In the genomic region with DNA sequence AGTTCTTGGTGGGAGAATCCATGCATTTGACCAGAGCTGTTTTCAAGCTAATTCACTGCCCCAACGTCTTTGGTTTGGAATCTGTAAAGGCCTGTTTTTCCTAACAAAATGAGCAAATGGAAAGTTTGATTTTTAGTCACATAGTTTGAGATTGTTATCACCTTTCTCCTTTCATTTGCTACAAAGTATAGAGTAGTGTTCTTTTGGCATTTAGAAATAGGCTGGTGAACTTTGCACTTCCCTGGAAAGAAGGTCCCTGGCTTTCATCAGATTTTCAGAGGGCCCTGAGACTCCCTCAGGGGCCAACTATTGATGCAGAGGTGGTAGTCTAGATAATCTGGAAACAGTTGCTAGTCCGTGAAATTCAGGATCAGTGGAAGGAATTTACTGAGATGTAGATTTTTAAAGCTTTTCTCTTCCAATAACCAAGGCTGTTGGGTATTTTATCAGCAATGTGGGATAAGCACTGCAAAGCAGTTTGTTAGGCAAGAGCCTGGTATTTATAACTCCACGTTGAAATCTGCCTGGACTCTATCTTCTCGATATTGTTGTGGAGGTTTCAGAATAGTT, we compare ENCODE assay signal across 9 cellular contexts. TPM values are rescaled to one million over a fixed set of nuclear protein-coding genes. Genes with fewer than 3 reads are reported as not detected.
DNase-seq lines count a peak whose midpoint lies in the region; ATAC-seq lines count a peak whose summit lies in the region.
"Had no signal": no experiment of that assay in that cellular context is flagged by ENCODE, and none has a peak within 500 bp of the region (broad histone marks: within the 10 kb centered on the region; RNA-seq: fewer than 3 reads in every experiment).

No MANE protein-coding gene starts in this region.

- no peaks in the 10 kb centered on the region for H3K36me3 Mint-ChIP-seq in IgD-negative memory B cell
- peaks cover 16% of the 10 kb centered on the region for H3K36me3 Mint-ChIP-seq in central memory CD8-positive, alpha-beta T cell (ENCODE audit: insufficient read depth)
- no peaks in the 10 kb centered on the region for H3K36me3 Mint-ChIP-seq in naive B cell

- H3K4me3 ChIP-seq in BLaER1 treated with 17β-estradiol and CSF1 and Interleukin-3, amounts not matched to agents 10 nM and 100 nM, result peak overlapping the region in 9 of 10 experiments; percentile 77 to 97 (median 90); a peak in 14 of 20 replicates

- no peaks in the 10 kb centered on the region for H3K9me3 Mint-ChIP-seq in IgD-negative memory B cell
- no peaks in the 10 kb centered on the region for H3K9me3 Mint-ChIP-seq in central memory CD8-positive, alpha-beta T cell
- H3K9me3 Mint-ChIP-seq in naive B cell, result peaks cover 0 to 4% (median 0%) of the 10 kb centered on the region in 7 donors

- peaks cover 48 to 67% (median 58%) of the 10 kb centered on the region in 10 experiments for H3K4me1 ChIP-seq in BLaER1 treated with 17β-estradiol and CSF1 and Interleukin-3, amounts not matched to agents 10 nM and 100 nM

- peaks cover 18 to 59% (median 51%) of the 10 kb centered on the region in 11 experiments; a peak in 18 of 22 replicates for H4K20me1 ChIP-seq in BLaER1 treated with 17β-estradiol and CSF1 and Interleukin-3, amounts not matched to agents 10 nM and 100 nM

- H3K4me2 ChIP-seq in BLaER1 treated with 17β-estradiol and CSF1 and Interleukin-3, amounts not matched to agents 10 nM and 100 nM, result peak overlapping the region; percentile 82 to 99 (median 95)

- DNase-seq in central memory CD8-positive, alpha-beta T cell (ENCODE audit: low spot score in 2 of 2), result no peak
- no peak for DNase-seq in naive B cell
- DNase-seq in NK-92 (lab: John Stamatoyannopoulos, UW; ENCODE audit: unreplicated experiment), result no peak
- no peak for DNase-seq in ACHN
- no peak for DNase-seq in COR-L47 (lab: John Stamatoyannopoulos, UW)
- DNase-seq in NCI-H526 treated with DMSO at 0.1 percent for 48 hours (lab: John Stamatoyannopoulos, UW), result no peak
- DNase-seq: NCI-H446 had no signal

- H3K9ac ChIP-seq in BLaER1 treated with 17β-estradiol and CSF1 and Interleukin-3, amounts not matched to agents 10 nM and 100 nM, result peak overlapping the region in 10 of 11 experiments; percentile 42 to 99 (median 98); a peak in 17 of 22 replicates

- H3K9me3 ChIP-seq in BLaER1 treated with 17β-estradiol and CSF1 and Interleukin-3, amounts not matched to agents 10 nM and 100 nM (replicated peaks in 1 of 11), result peaks cover 0 to 4% (median 0%) of the 10 kb centered on the region in 11 experiments; a peak in 1 of 22 replicates

- in situ Hi-C loops in ACHN (cut with HindIII; ENCODE audit: low pct_ligation_motif_present, low pct_unique_long_range_greater_than_20kb, low sequenced_read_pairs), result no loop called here

- H3K36me3 ChIP-seq in BLaER1 treated with 17β-estradiol and CSF1 and Interleukin-3, amounts not matched to agents 10 nM and 100 nM, result peaks cover 0 to 17% (median 0%) of the 10 kb centered on the region in 11 experiments; a peak in 1 of 22 replicates

- no peaks in the 10 kb centered on the region for H3K27me3 Mint-ChIP-seq in IgD-negative memory B cell
- H3K27me3 Mint-ChIP-seq in central memory CD8-positive, alpha-beta T cell, result no peaks in the 10 kb centered on the region
- H3K27me3 Mint-ChIP-seq in naive B cell, result no peaks in the 10 kb centered on the region

- H3K27me3 ChIP-seq in BLaER1 treated with 17β-estradiol and CSF1 and Interleukin-3, amounts not matched to agents 10 nM and 100 nM, result no peaks in the 10 kb centered on the region

- ATAC-seq in central memory CD8-positive, alpha-beta T cell (replicated peaks; ENCODE audit: extremely low read depth, poor library complexity, severe bottlenecking), result no peak
- no peak for ATAC-seq in naive B cell (ENCODE audit: low read depth in 2 of 2)

- peak overlapping the region; percentile 76 to 98 (median 86) for H3K4me3 Mint-ChIP-seq in IgD-negative memory B cell
- H3K4me3 Mint-ChIP-seq in central memory CD8-positive, alpha-beta T cell, result no peak overlapping the region
- peak overlapping the region in 7 of 8 donors; percentile 61 to 94 (median 77) for H3K4me3 Mint-ChIP-seq in naive B cell

- H3K27ac Mint-ChIP-seq in IgD-negative memory B cell, result peak overlapping the region; percentile 84 to 98 (median 94)
- peak overlapping the region; percentile 92 for H3K27ac Mint-ChIP-seq in central memory CD8-positive, alpha-beta T cell (ENCODE audit: low read depth)
- peak overlapping the region; percentile 79 to 100 (median 98) for H3K27ac Mint-ChIP-seq in naive B cell

- H3K27ac ChIP-seq in BLaER1 treated with 17β-estradiol and CSF1 and Interleukin-3, amounts not matched to agents 10 nM and 100 nM, result peak overlapping the region in 4 of 11 experiments; percentile 5 to 99 (median 97); a peak in 4 of 22 replicates

- H3K4me1 Mint-ChIP-seq in IgD-negative memory B cell (peaks cover 37 to 46% (median 38%) of the 10 kb centered on the region in 3 donors), naive B cell (peaks cover 57 to 67% (median 66%) of the 10 kb centered on the region in 3 donors)
- peaks cover 51% of the 10 kb centered on the region for H3K4me1 Mint-ChIP-seq in central memory CD8-positive, alpha-beta T cell

RNA-seq across cellular contexts. Expression of gene ARFGEF2, which starts 1.7 kb away (rescaled TPM):
- 8.5 TPM for polyA plus RNA-seq in IgD-negative memory B cell
- 10 to 100 TPM in 4 of 6 donors, 1 to 10 TPM in 2; 3.9 to 18.4 (median 12.1) TPM for polyA plus RNA-seq in naive B cell (ENCODE audit: low read depth in 6 of 6)
